Comparison of ENCODE assay signal across 11 cellular contexts in the genomic region with DNA sequence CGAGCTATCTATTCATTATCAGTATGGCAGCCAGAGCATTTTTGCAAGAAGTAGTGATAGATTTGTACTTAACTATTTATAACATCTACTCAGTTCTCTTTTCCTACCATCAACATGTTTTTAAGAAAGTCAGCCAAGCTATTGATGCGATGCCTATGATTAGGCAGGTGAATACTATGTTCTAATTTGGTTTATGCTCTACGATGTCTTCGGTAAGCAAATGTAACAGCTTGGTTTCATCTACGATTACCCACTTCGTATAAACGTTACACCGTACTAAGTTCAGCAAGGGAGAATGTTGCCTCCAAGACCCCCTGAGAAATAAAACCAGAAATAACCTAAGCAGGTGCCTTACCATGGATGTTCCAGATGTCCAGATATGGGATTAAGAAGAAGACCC. TPM values are rescaled to one million over a fixed set of nuclear protein-coding genes. Genes with fewer than 3 reads are reported as not detected.
A peak's percentile ranks its signal among the peaks of the same experiment; 100 is the strongest.
DNase-seq lines count a peak whose midpoint lies in the region; ATAC-seq and TF ChIP-seq lines count a peak whose summit lies in the region.
"Had no signal": no experiment of that assay in that cellular context is flagged by ENCODE, and none has a peak within 500 bp of the region (broad histone marks: within the 10 kb centered on the region; RNA-seq: fewer than 3 reads in every experiment).

No MANE protein-coding gene starts in this region.

- no peaks in the 10 kb centered on the region for H3K27me3 ChIP-seq in lower lobe of right lung (ENCODE audit: low read depth)
- no peaks in the 10 kb centered on the region for H3K27me3 ChIP-seq in esophagus squamous epithelium

- H3K4me3 ChIP-seq in lower lobe of right lung (peak overlapping the region; percentile 17), esophagus squamous epithelium (peak overlapping the region in 2 of 4 donors; percentile 21 to 40), coronary artery (no peak overlapping the region)

- WGBS in esophagus squamous epithelium, 2 donors: 79 to 92% methylated on average over 8 of the region's 8 CpGs

- DNase-seq in lower lobe of right lung: no peak
- DNase-seq in esophagus squamous epithelium (lab: John Stamatoyannopoulos, UW): no peak
- no peak for DNase-seq in coronary artery (ENCODE audit: low spot score)
- no peak for DNase-seq in GM13977 (ENCODE audit: low spot score)
- DNase-seq in NOMO-1 treated with dmso at 0.1 percent for 144 hours (lab: John Stamatoyannopoulos, UW; ENCODE audit: unreplicated experiment): no peak
- DNase-seq: NCI-H774 had no signal

- H3K36me3 ChIP-seq in lower lobe of right lung (no peaks in the 10 kb centered on the region), esophagus squamous epithelium (no peaks in the 10 kb centered on the region)

- H3K27ac ChIP-seq in lower lobe of right lung (no peak overlapping the region), esophagus squamous epithelium (no peak overlapping the region), coronary artery (no peak overlapping the region)

- intact Hi-C loops in lower lobe of right lung (cut with DNase I) (no loop called here), esophagus squamous epithelium (cut with DNase I) (no loop called here)

- H3K9me3 ChIP-seq in lower lobe of right lung (no peaks in the 10 kb centered on the region), esophagus squamous epithelium (no peaks in the 10 kb centered on the region)

- in situ Hi-C loops in GM13977 (cut with MboI; ENCODE audit: low pct_unique_long_range_greater_than_20kb, low sequenced_read_pairs, unreplicated experiment): no loop called here

- peak; percentile 8 for ATAC-seq in GM18508 (IDR thresholded peaks at IDR 0.05; ENCODE audit: insufficient read depth, unreplicated experiment)
- ATAC-seq in GM21528 (IDR thresholded peaks at IDR 0.05; ENCODE audit: low FRiP score, unreplicated experiment): peak; percentile 41
- ATAC-seq in HG03432 (IDR thresholded peaks at IDR 0.05; ENCODE audit: unreplicated experiment): peak; percentile 37
- ATAC-seq in lower lobe of right lung: no peak
- ATAC-seq: WTC11 had no signal

- TF ChIP-seq POLR2A in esophagus squamous epithelium (IDR thresholded peaks at IDR 0.05): no peak

- TF ChIP-seq CTCF in lower lobe of right lung (IDR thresholded peaks at IDR 0.05) (no peak), esophagus squamous epithelium (IDR thresholded peaks at IDR 0.05) (no peak), coronary artery (IDR thresholded peaks at IDR 0.05) (no peak), GM13977 (IDR thresholded peaks at IDR 0.05; ENCODE audit: extremely low read depth, insufficient read depth, missing control alignments) (no peak)

- H3K4me1 ChIP-seq in lower lobe of right lung (no peaks in the 10 kb centered on the region), esophagus squamous epithelium (no peaks in the 10 kb centered on the region)

RNA-seq across cellular contexts. Expression of gene BTLA, which starts 0.4 kb away (rescaled TPM):
- total RNA-seq in lower lobe of right lung (0.86 TPM), esophagus squamous epithelium (under 1 TPM in 3 of 4 donors, not detected in 1; 0.22 to 0.57 (median 0.41) TPM)
- total RNA-seq: bronchial epithelial cell, WTC11 had no signal

Comparison
In these comparisons a context has a peak if more than half of its experiments do, and no peak if none do; other contexts are left out.
1. ATAC-seq: peak in GM18508 (single experiment), GM21528 (single experiment) and HG03432 (single experiment); none in lower lobe of right lung (0 of 2).